ENCODE assay signal across 20 cellular contexts in the genomic region with DNA sequence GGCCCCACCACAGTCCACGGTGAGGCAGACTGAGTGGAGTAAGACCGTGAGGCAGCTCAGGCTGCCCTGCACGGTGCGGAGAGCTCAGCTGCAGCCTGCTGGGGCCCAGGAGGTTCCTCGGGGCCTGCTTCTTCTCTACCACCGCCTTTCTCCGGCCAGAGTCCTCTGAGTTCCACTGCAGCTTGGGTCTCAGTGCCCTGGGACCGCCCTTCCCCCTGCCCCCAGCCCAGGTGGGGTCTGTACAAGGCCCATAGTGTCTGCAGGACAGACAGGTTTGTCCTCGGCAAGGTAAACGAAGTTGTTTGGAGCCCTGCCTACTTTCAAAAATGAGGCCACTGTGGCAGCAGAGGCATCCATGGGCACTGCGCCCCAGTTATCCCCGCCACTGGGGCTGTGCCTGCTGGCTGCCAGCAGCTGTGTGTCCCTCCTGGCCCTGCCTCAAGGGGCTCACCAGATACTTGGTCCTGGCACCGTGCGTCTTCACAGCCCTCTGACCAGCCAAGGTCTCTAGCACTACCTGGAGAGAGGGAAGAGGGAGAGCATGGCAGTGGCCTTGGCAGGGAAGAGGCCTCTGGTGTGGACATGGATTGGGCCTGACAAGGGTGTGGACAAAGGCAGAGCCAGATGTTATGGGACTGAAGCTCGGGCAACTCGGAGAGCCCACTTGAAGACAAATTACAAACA. TPM values are rescaled to one million over a fixed set of nuclear protein-coding genes. Genes with fewer than 3 reads are reported as not detected.
DNase-seq lines count a peak whose midpoint lies in the region; ATAC-seq and TF ChIP-seq lines count a peak whose summit lies in the region.
"Had no signal": no experiment of that assay in that cellular context is flagged by ENCODE, and none has a peak within 500 bp of the region (broad histone marks: within the 10 kb centered on the region; RNA-seq: fewer than 3 reads in every experiment).

No MANE protein-coding gene starts in this region.

- 82% methylated on average over 9 of the region's 16 CpGs; no CpG with 5 or more reads in 1 of the 2 experiments for WGBS in IMR-90 (ENCODE audit: extremely low coverage in 2 of 2, insufficient read length in 1 of 2), 2 experiments

- H4K20me1 ChIP-seq in IMR-90 (ENCODE audit: insufficient read depth, low read length): no peaks in the 10 kb centered on the region
- peaks cover 5% of the 10 kb centered on the region for H4K20me1 ChIP-seq in osteoblast (ENCODE audit: insufficient read depth, low read length)

- TF ChIP-seq RAD21 in IMR-90 (IDR thresholded peaks at IDR 0.05; ENCODE audit: low read length): no peak

- no peaks in the 10 kb centered on the region for H3K27me3 Mint-ChIP-seq in activated CD8-positive, alpha-beta memory T cell treated with anti-CD3 and anti-CD28 coated beads, Interleukin-2, amount 10 ng/mL, durations not matched to agents 7 days and 5 days
- H3K27me3 Mint-ChIP-seq in activated naive CD8-positive, alpha-beta T cell treated with anti-CD3 and anti-CD28 coated beads for 36 hours: no peaks in the 10 kb centered on the region
- H3K27me3 Mint-ChIP-seq in MCF 10A (ENCODE audit: insufficient read depth, unreplicated experiment): peaks cover 11% of the 10 kb centered on the region

- peaks cover 0 to 10% of the 10 kb centered on the region in 2 experiments; a peak in 2 of 4 replicates for H3K79me1 ChIP-seq in IMR-90 (ENCODE audit: low read depth in 1 of 2, low read length in 2 of 2)

- no peak overlapping the region for H3K14ac ChIP-seq in IMR-90 (replicated peaks; ENCODE audit: low read depth, low read length)

- H4K8ac ChIP-seq in IMR-90 (ENCODE audit: low read depth in 2 of 2, low read length in 2 of 2): no peak overlapping the region

- peak overlapping the region; percentile 40 for H3K27ac Mint-ChIP-seq in activated CD8-positive, alpha-beta memory T cell treated with anti-CD3 and anti-CD28 coated beads, Interleukin-2, amount 10 ng/mL, durations not matched to agents 7 days and 5 days
- H3K27ac Mint-ChIP-seq in activated naive CD8-positive, alpha-beta T cell treated with anti-CD3 and anti-CD28 coated beads for 36 hours: peak overlapping the region; percentile 8
- H3K27ac Mint-ChIP-seq in MCF 10A (ENCODE audit: low read depth, unreplicated experiment): no peak overlapping the region
- H3K27ac Mint-ChIP-seq: nephron progenitor cell had no signal

- peaks cover 10% of the 10 kb centered on the region for H3K4me1 ChIP-seq in IMR-90 (ENCODE audit: control insufficient read depth, insufficient read depth, low read length)
- H3K4me1 ChIP-seq in osteoblast (ENCODE audit: insufficient read depth, low read length): peaks cover 7% of the 10 kb centered on the region

- POLR2A ChIA-PET in IMR-90 (lab: Charles Lee; ENCODE audit: unreplicated experiment) (no interaction called here), MCF 10A (lab: Yijun Ruan, JAX) (interaction anchor here (0.9 kb wide), 1 partner anchor 32 kb away, joined by 3 read pairs; no protein-coding TSS in a partner anchor)

- H3K4me3 ChIP-seq in IMR-90 (ENCODE audit: insufficient read depth, low read depth, low read length) (no peak overlapping the region), osteoblast (ENCODE audit: insufficient read depth, low read length) (no peak overlapping the region)
- H3K4me3 ChIP-seq: esophagus muscularis mucosa, vagina had no signal

- no peak overlapping the region for H2BK20ac ChIP-seq in IMR-90 (ENCODE audit: low read depth, low read length)

- dilution Hi-C loops in IMR-90 (cut with HindIII; ENCODE audit: low sequenced_read_pairs, unreplicated experiment): no loop called here

- no peaks in the 10 kb centered on the region for H3K9me3 Mint-ChIP-seq in activated CD8-positive, alpha-beta memory T cell treated with anti-CD3 and anti-CD28 coated beads, Interleukin-2, amount 10 ng/mL, durations not matched to agents 7 days and 5 days (ENCODE audit: low read depth)
- H3K9me3 Mint-ChIP-seq in activated naive CD8-positive, alpha-beta T cell treated with anti-CD3 and anti-CD28 coated beads for 36 hours: no peaks in the 10 kb centered on the region
- H3K9me3 Mint-ChIP-seq in MCF 10A (ENCODE audit: unreplicated experiment): no peaks in the 10 kb centered on the region

- no peaks in the 10 kb centered on the region for H3K9me3 ChIP-seq in IMR-90 (ENCODE audit: control insufficient read depth, insufficient read depth, low read length)
- no peaks in the 10 kb centered on the region for H3K9me3 ChIP-seq in osteoblast (ENCODE audit: low read depth, low read length)
- H3K9me3 ChIP-seq: esophagus muscularis mucosa, vagina had no signal

- H2BK15ac ChIP-seq in IMR-90 (ENCODE audit: low read depth, low read length): no peak overlapping the region

- H3K4me1 Mint-ChIP-seq in activated CD8-positive, alpha-beta memory T cell treated with anti-CD3 and anti-CD28 coated beads, Interleukin-2, amount 10 ng/mL, durations not matched to agents 7 days and 5 days: peaks cover 26% of the 10 kb centered on the region
- H3K4me1 Mint-ChIP-seq in activated naive CD8-positive, alpha-beta T cell treated with anti-CD3 and anti-CD28 coated beads for 36 hours: peaks cover 6% of the 10 kb centered on the region
- peaks cover 1% of the 10 kb centered on the region for H3K4me1 Mint-ChIP-seq in MCF 10A (ENCODE audit: insufficient read depth, unreplicated experiment)

- no peaks in the 10 kb centered on the region for H3K9me1 ChIP-seq in IMR-90 (ENCODE audit: insufficient read depth, low read length)

- H3K27me3 ChIP-seq in IMR-90 (ENCODE audit: control insufficient read depth, insufficient read depth, low read length) (no peaks in the 10 kb centered on the region), osteoblast (ENCODE audit: insufficient read depth, low read length) (no peaks in the 10 kb centered on the region)
- H3K27me3 ChIP-seq: esophagus muscularis mucosa, vagina had no signal

- peaks cover 17% of the 10 kb centered on the region for H3K36me3 Mint-ChIP-seq in activated CD8-positive, alpha-beta memory T cell treated with anti-CD3 and anti-CD28 coated beads, Interleukin-2, amount 10 ng/mL, durations not matched to agents 7 days and 5 days
- H3K36me3 Mint-ChIP-seq in activated naive CD8-positive, alpha-beta T cell treated with anti-CD3 and anti-CD28 coated beads for 36 hours: peaks cover 23% of the 10 kb centered on the region
- peaks cover 33% of the 10 kb centered on the region for H3K36me3 Mint-ChIP-seq in MCF 10A (ENCODE audit: insufficient read depth, unreplicated experiment)

- H3K27ac ChIP-seq in IMR-90 (ENCODE audit: insufficient read depth, low read length) (no peak overlapping the region), osteoblast (ENCODE audit: low read depth, low read length) (no peak overlapping the region)
- H3K27ac ChIP-seq: esophagus muscularis mucosa, vagina had no signal

- H3K4me2 ChIP-seq in IMR-90 (ENCODE audit: low read depth, low read length) (no peak overlapping the region), osteoblast (ENCODE audit: insufficient read depth, low read length) (no peak overlapping the region)

- TF ChIP-seq CTCF in IMR-90 (conservative IDR thresholded peaks at IDR 0.05; ENCODE audit: low read depth, low read length) (no peak), osteoblast (IDR thresholded peaks at IDR 0.05; ENCODE audit: extremely low read depth, low read depth, low read length) (no peak), MCF 10A (IDR thresholded peaks at IDR 0.05; ENCODE audit: unreplicated experiment) (no peak)

- TF ChIP-seq POLR2A in IMR-90 (IDR thresholded peaks at IDR 0.05; ENCODE audit: low read depth, low read length): no peak

- BruUV-seq in IMR-90 (replicated peaks; lab: Mats Ljungman, UMichigan) (no TSS peak), MCF 10A (replicated peaks; lab: Mats Ljungman, UMichigan) (no TSS peak)

- peak overlapping the region; percentile 10 for H2AK9ac ChIP-seq in IMR-90 (replicated peaks; ENCODE audit: low read depth, low read length, poor library complexity)

- no peak for ATAC-seq in activated CD8-positive, alpha-beta memory T cell treated with anti-CD3 and anti-CD28 coated beads, Interleukin-2, amount 10 ng/mL, durations not matched to agents 7 days and 5 days
- ATAC-seq in IMR-90 (ENCODE audit: low read depth): no peak
- no peak for ATAC-seq in GM18868 (IDR thresholded peaks at IDR 0.05; ENCODE audit: unreplicated experiment)
- ATAC-seq in HG02884 (IDR thresholded peaks at IDR 0.05; ENCODE audit: unreplicated experiment): no peak

- no peak overlapping the region for H3K9ac ChIP-seq in IMR-90 (ENCODE audit: low read depth, low read length)

- H3K4ac ChIP-seq in IMR-90 (ENCODE audit: low read depth, low read length): no peak overlapping the region

- H2BK120ac ChIP-seq in IMR-90 (ENCODE audit: low read depth, low read length): no peak overlapping the region

- H3K4me3 Mint-ChIP-seq in activated CD8-positive, alpha-beta memory T cell treated with anti-CD3 and anti-CD28 coated beads, Interleukin-2, amount 10 ng/mL, durations not matched to agents 7 days and 5 days: no peak overlapping the region
- H3K4me3 Mint-ChIP-seq in activated naive CD8-positive, alpha-beta T cell treated with anti-CD3 and anti-CD28 coated beads for 36 hours: peak overlapping the region; percentile 66
- no peak overlapping the region for H3K4me3 Mint-ChIP-seq in MCF 10A (ENCODE audit: unreplicated experiment)
- H3K4me3 Mint-ChIP-seq: nephron progenitor cell had no signal

- no peak overlapping the region for H3K56ac ChIP-seq in IMR-90 (ENCODE audit: extremely low read depth, insufficient read depth, low read length)

- intact Hi-C loops in IMR-90 (cut with micrococcal nuclease) (no loop called here), MCF 10A (cut with micrococcal nuclease) (no loop called here)

- H3K18ac ChIP-seq in IMR-90 (ENCODE audit: low read depth, low read length): no peak overlapping the region

- peaks cover 39% of the 10 kb centered on the region for H3K79me2 ChIP-seq in osteoblast (ENCODE audit: insufficient read depth, low read length)

- H3K36me3 ChIP-seq in IMR-90 (ENCODE audit: control insufficient read depth, insufficient read depth, low read length) (peaks cover 21% of the 10 kb centered on the region), osteoblast (ENCODE audit: insufficient read depth, low read length) (peaks cover 43% of the 10 kb centered on the region)

- CTCF ChIA-PET in activated CD8-positive, alpha-beta memory T cell treated with anti-CD3 and anti-CD28 coated beads, Interleukin-2, amount 10 ng/mL, durations not matched to agents 7 days and 5 days (lab: Charles Lee): no interaction called here
- CTCF ChIA-PET in IMR-90 (lab: Yijun Ruan, JAX) (no interaction called here), MCF 10A (lab: Yijun Ruan, JAX) (interaction anchor here (1.3 to 4.0 kb wide), 3 partner anchors 36 to 517 kb away, joined by 3 to 35 read pairs (median 19); no protein-coding TSS in a partner anchor)

- H2BK5ac ChIP-seq in IMR-90 (ENCODE audit: low read depth, low read length, poor library complexity, severe bottlenecking): no peak overlapping the region

- no peak overlapping the region for H2AFZ ChIP-seq in IMR-90 (replicated peaks; ENCODE audit: low read length, poor library complexity)
- H2AFZ ChIP-seq in osteoblast (ENCODE audit: low read length): no peak overlapping the region

- H2AK5ac ChIP-seq in IMR-90 (ENCODE audit: low read depth, low read length): no peak overlapping the region

- H4K5ac ChIP-seq in IMR-90 (ENCODE audit: low read depth, low read length): no peak overlapping the region

- DNase-seq in activated CD8-positive, alpha-beta memory T cell treated with anti-CD3 and anti-CD28 coated beads, Interleukin-2, amount 10 ng/mL, durations not matched to agents 7 days and 5 days: no peak
- DNase-seq in activated CD8-positive, alpha-beta memory T cell treated with anti-CD3 and anti-CD28 coated beads, Interleukin-2, amount 50 U/mL, for 48 hours: no peak
- DNase-seq in IMR-90: no peak
- DNase-seq in activated naive CD8-positive, alpha-beta T cell treated with anti-CD3 and anti-CD28 coated beads for 36 hours: no peak
- peak; percentile 82 for DNase-seq in osteoblast (ENCODE audit: insufficient read length, low spot score, missing footprints)
- DNase-seq in MCF 10A (ENCODE audit: unreplicated experiment): no peak
- DNase-seq: activated CD4-positive, alpha-beta T cell treated with anti-CD3 and anti-CD28 coated beads, Interleukin-2, amount 50 U/mL, for 48 hours; activated gamma-delta T cell; COR-L47; head of caudate nucleus; mammary epithelial cell; NCI-H187 treated with DMSO at 0.1 percent for 48 hours; NCI-H446; nephron progenitor cell; retina; SHP77 treated with DMSO at 0.1 percent for 48 hours had no signal

- in situ Hi-C loops in IMR-90 (cut with MboI; ENCODE audit: low sequenced_read_pairs): no loop called here

- no peak overlapping the region for H4K91ac ChIP-seq in IMR-90 (ENCODE audit: insufficient read depth, low read depth, low read length)

- no peak overlapping the region for H3K23ac ChIP-seq in IMR-90 (ENCODE audit: low read depth, low read length)

RNA-seq across cellular contexts. Expression of a gene that starts 4.0 kb away (rescaled TPM):
- total RNA-seq in activated CD8-positive, alpha-beta memory T cell treated with anti-CD3 and anti-CD28 coated beads, Interleukin-2, amount 10 ng/mL, durations not matched to agents 7 days and 5 days: 100 to 1,000 TPM; 127 to 148 TPM
- total RNA-seq in IMR-90 (2012; rRNA removed) (31.9 and 33.3 TPM in 2 replicates), osteoblast (99.5 and 100 TPM in 2 replicates), MCF 10A (2022) (201 and 237 TPM in 2 replicates)
- polyA plus RNA-seq in IMR-90 (2012; rRNA removed): 50.2 and 61.9 TPM in 2 replicates
- 39.9 and 45.4 TPM in 2 replicates for polyA plus RNA-seq in IMR-90 (2012; cell fraction: cytosol; rRNA removed)
- polyA plus RNA-seq in IMR-90 (2012; cell fraction: nucleus; rRNA removed; ENCODE audit: low replicate concordance): 55.8 and 105 TPM in 2 replicates
- 100 to 1,000 TPM; 155 to 159 TPM for total RNA-seq in activated naive CD8-positive, alpha-beta T cell treated with anti-CD3 and anti-CD28 coated beads for 36 hours

RNA-seq across cellular contexts. Expression of a gene that starts 43.2 kb away (rescaled TPM):
- total RNA-seq in activated CD8-positive, alpha-beta memory T cell treated with anti-CD3 and anti-CD28 coated beads, Interleukin-2, amount 10 ng/mL, durations not matched to agents 7 days and 5 days: 10 to 100 TPM in 1 of 2 experiments, 1 to 10 TPM in 1; 8.6 to 10.7 TPM
- total RNA-seq in IMR-90 (2012; rRNA removed) (2.8 and 3.4 TPM in 2 replicates), osteoblast (6.9 and 8.5 TPM in 2 replicates), MCF 10A (2022) (9.3 and 10.9 TPM in 2 replicates)
- polyA plus RNA-seq in IMR-90 (2012; rRNA removed): 6.2 and 6.3 TPM in 2 replicates
- polyA plus RNA-seq in IMR-90 (2012; cell fraction: cytosol; rRNA removed): 4.8 and 12.1 TPM in 2 replicates
- 3.3 and 9.5 TPM in 2 replicates for polyA plus RNA-seq in IMR-90 (2012; cell fraction: nucleus; rRNA removed; ENCODE audit: low replicate concordance)
- total RNA-seq in activated naive CD8-positive, alpha-beta T cell treated with anti-CD3 and anti-CD28 coated beads for 36 hours: 1 to 10 TPM; 3.4 to 6.2 TPM

RNA-seq across cellular contexts. Expression of a gene that starts 44.1 kb away (rescaled TPM):
- total RNA-seq in activated CD8-positive, alpha-beta memory T cell treated with anti-CD3 and anti-CD28 coated beads, Interleukin-2, amount 10 ng/mL, durations not matched to agents 7 days and 5 days: 100 to 1,000 TPM; 136 to 138 TPM
- total RNA-seq in IMR-90 (2012; rRNA removed) (3.2 and 4.4 TPM in 2 replicates), osteoblast (22.1 and 24.6 TPM in 2 replicates), MCF 10A (2022) (40.3 and 44.5 TPM in 2 replicates)
- polyA plus RNA-seq in IMR-90 (2012; rRNA removed): 17.6 and 19.0 TPM in 2 replicates
- polyA plus RNA-seq in IMR-90 (2012; cell fraction: cytosol; rRNA removed): 12.9 and 16.8 TPM in 2 replicates
- 21.4 and 46.2 TPM in 2 replicates for polyA plus RNA-seq in IMR-90 (2012; cell fraction: nucleus; rRNA removed; ENCODE audit: low replicate concordance)
- 100 to 1,000 TPM; 140 to 142 TPM for total RNA-seq in activated naive CD8-positive, alpha-beta T cell treated with anti-CD3 and anti-CD28 coated beads for 36 hours
